ENCODE assay signal across 1 cellular context in the genomic region with DNA sequence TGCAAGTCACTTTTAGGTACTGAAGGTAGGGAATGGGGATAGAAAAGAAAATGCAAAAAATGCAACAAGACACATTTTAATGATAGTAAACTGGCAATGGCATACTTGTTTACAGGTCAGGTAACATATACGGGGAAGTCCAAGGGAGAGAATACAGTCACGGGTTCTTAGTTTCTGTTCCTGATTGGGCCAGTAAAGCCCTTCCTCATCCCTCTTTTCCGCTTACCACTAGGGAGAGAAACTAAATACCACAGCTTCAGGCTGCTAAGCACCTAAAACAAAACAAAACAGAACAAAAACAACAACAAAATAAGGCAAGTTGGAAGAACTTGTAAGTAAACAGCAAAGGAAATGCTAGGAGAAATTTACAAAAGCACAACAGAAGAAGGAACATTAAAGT.
TF ChIP-seq lines count a peak whose summit lies in the region.

No MANE protein-coding gene starts in this region.

TF ChIP-seq in WTC11, 78 proteins besides CTCF, POLR2A, EP300 and RAD21 (continued from another document):
- TF ChIP-seq MYBL2 (CRISPR knock-in tag; IDR thresholded peaks at IDR 0.05) = no peak
- TF ChIP-seq KAT7 (CRISPR knock-in tag; IDR thresholded peaks at IDR 0.05; ENCODE audit: borderline replicate concordance) = no peak
- TF ChIP-seq, protein P1, sequence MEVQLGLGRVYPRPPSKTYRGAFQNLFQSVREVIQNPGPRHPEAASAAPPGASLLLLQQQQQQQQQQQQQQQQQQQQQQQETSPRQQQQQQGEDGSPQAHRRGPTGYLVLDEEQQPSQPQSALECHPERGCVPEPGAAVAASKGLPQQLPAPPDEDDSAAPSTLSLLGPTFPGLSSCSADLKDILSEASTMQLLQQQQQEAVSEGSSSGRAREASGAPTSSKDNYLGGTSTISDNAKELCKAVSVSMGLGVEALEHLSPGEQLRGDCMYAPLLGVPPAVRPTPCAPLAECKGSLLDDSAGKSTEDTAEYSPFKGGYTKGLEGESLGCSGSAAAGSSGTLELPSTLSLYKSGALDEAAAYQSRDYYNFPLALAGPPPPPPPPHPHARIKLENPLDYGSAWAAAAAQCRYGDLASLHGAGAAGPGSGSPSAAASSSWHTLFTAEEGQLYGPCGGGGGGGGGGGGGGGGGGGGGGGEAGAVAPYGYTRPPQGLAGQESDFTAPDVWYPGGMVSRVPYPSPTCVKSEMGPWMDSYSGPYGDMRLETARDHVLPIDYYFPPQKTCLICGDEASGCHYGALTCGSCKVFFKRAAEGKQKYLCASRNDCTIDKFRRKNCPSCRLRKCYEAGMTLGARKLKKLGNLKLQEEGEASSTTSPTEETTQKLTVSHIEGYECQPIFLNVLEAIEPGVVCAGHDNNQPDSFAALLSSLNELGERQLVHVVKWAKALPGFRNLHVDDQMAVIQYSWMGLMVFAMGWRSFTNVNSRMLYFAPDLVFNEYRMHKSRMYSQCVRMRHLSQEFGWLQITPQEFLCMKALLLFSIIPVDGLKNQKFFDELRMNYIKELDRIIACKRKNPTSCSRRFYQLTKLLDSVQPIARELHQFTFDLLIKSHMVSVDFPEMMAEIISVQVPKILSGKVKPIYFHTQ (CRISPR knock-in tag; IDR thresholded peaks at IDR 0.05) = no peak
- no peak for TF ChIP-seq TP53 (CRISPR knock-in tag; IDR thresholded peaks at IDR 0.05)
- TF ChIP-seq, protein P2, sequence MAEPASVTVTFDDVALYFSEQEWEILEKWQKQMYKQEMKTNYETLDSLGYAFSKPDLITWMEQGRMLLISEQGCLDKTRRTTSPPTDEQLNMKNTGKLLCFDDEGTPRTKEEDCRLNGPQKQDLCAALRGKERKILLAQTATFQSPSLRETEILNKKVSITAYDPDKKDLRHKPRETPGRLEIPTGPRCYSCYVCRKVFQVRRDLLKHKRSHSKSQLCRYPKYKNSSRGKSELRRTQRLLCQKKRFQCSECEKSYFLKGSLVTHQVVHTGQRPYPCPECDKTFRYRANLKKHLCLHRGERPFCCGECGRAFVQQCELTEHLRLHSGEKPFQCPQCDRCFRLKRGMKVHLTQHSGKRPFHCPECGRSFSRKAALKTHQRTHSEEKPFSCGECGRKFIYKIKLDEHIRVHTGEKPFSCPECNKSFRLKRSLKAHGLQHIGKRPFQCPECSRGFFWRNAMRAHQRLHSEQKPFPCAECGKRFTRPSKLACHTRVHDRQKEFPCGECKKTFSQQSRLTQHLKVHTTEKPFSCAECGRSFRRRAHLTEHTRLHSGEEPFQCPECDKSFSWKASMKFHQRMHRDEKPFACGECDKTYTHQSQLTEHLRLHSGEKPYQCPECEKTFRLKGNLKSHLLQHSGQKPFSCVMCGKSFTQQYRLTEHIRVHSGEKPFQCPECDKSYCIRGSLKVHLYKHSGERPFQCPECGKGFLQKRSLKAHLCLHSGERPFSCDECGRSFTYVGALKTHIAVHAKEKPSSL (CRISPR knock-in tag; conservative IDR thresholded peaks at IDR 0.05) = no peak
- TF ChIP-seq ZNF121 (CRISPR knock-in tag; IDR thresholded peaks at IDR 0.05) = no peak
- TF ChIP-seq, protein P3, sequence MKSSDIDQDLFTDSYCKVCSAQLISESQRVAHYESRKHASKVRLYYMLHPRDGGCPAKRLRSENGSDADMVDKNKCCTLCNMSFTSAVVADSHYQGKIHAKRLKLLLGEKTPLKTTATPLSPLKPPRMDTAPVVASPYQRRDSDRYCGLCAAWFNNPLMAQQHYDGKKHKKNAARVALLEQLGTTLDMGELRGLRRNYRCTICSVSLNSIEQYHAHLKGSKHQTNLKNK (CRISPR knock-in tag; IDR thresholded peaks at IDR 0.05) = no peak
- no peak for TF ChIP-seq NR2C2 (CRISPR knock-in tag; IDR thresholded peaks at IDR 0.05)
- TF ChIP-seq ELF4 (CRISPR knock-in tag; IDR thresholded peaks at IDR 0.05; ENCODE audit: low read depth) = no peak
